9 cellular contexts compared by ENCODE assay signal in genomic region chr3:46848271-46849097, GRCh38. TPM values are rescaled to one million over a fixed set of nuclear protein-coding genes. Genes with fewer than 3 reads are reported as not detected.
DNase-seq lines count a peak whose midpoint lies in the region; ATAC-seq and TF ChIP-seq lines count a peak whose summit lies in the region.
"Had no signal": no experiment of that assay in that cellular context is flagged by ENCODE, and none has a peak within 500 bp of the region (broad histone marks: within the 10 kb centered on the region; RNA-seq: fewer than 3 reads in every experiment).

No MANE protein-coding gene starts in this region.

- H3K27ac ChIP-seq in breast epithelium = no peak overlapping the region
- H3K27ac ChIP-seq in heart right ventricle = peak overlapping the region in 6 of 10 donors; percentile 15 to 79 (median 52)
- no peak overlapping the region for H3K27ac ChIP-seq in effector memory CD4-positive, alpha-beta T cell (ENCODE audit: insufficient read depth, low read length, poor library complexity, severe bottlenecking)

- H3K27me3 ChIP-seq in breast epithelium (no peaks in the 10 kb centered on the region), heart right ventricle (peaks cover 0 to 7% (median 0%) of the 10 kb centered on the region in 7 donors)
- no peaks in the 10 kb centered on the region for H3K27me3 ChIP-seq in effector memory CD4-positive, alpha-beta T cell (replicated peaks; ENCODE audit: control insufficient read depth, insufficient read depth, low read length, poor library complexity, severe bottlenecking)

- BruUV-seq in MCF 10A (replicated peaks; lab: Mats Ljungman, UMichigan) = no TSS peak

- peak in 4 of 8 donors; percentile 4 to 27 (median 10) for ATAC-seq in heart right ventricle
- no peak for ATAC-seq in GM21576 (IDR thresholded peaks at IDR 0.05; ENCODE audit: unreplicated experiment)

- 43 to 48% methylated on average over 14 of the region's 14 CpGs for WGBS in heart right ventricle, 2 donors

- H3K36me3 Mint-ChIP-seq in MCF 10A (ENCODE audit: insufficient read depth, unreplicated experiment) = no peaks in the 10 kb centered on the region
- H3K36me3 Mint-ChIP-seq in activated CD4-positive, alpha-beta T cell treated with anti-CD3 and anti-CD28 coated beads, Interleukin-2, amount 10 ng/mL, durations not matched to agents 24 days and 14 days (ENCODE audit: low read depth) = no peaks in the 10 kb centered on the region

- intact Hi-C loops in MCF 10A (cut with micrococcal nuclease) (loop anchor here (5.0 kb wide), 1 partner anchor 49 kb away; no protein-coding TSS in a partner anchor), breast epithelium (cut with DNase I; ENCODE audit: low total_unique reads) (no loop called here), heart right ventricle (cut with DNase I) (loop anchor here in 3 of 10 donors (5.0 kb wide), 2 partner anchors 141 to 146 kb away; partner anchors contain the start of gene TMIE (in 1 of the 3))
- intact Hi-C loops in activated CD4-positive, alpha-beta T cell treated with anti-CD3 and anti-CD28 coated beads, Interleukin-2, amount 10 ng/mL, durations not matched to agents 24 days and 14 days (cut with micrococcal nuclease) = no loop called here

- no peaks in the 10 kb centered on the region for H3K9me3 ChIP-seq in breast epithelium
- no peaks in the 10 kb centered on the region for H3K9me3 ChIP-seq in heart right ventricle
- no peaks in the 10 kb centered on the region for H3K9me3 ChIP-seq in effector memory CD4-positive, alpha-beta T cell (ENCODE audit: control insufficient read depth, low read length)

- H3K27me3 Mint-ChIP-seq in MCF 10A (ENCODE audit: insufficient read depth, unreplicated experiment) = peaks cover 17% of the 10 kb centered on the region
- peaks cover 13% of the 10 kb centered on the region for H3K27me3 Mint-ChIP-seq in activated CD4-positive, alpha-beta T cell treated with anti-CD3 and anti-CD28 coated beads, Interleukin-2, amount 10 ng/mL, durations not matched to agents 24 days and 14 days

- H3K4me3 ChIP-seq in breast epithelium (no peak overlapping the region), heart right ventricle (no peak overlapping the region)
- H3K4me3 ChIP-seq in effector memory CD4-positive, alpha-beta T cell (ENCODE audit: insufficient read depth, low read depth, low read length, poor library complexity, severe bottlenecking) = no peak overlapping the region
- H3K4me3 ChIP-seq: skin epidermis had no signal

- H3K4me1 ChIP-seq in breast epithelium (peaks cover 0 to 7% of the 10 kb centered on the region in 2 donors), heart right ventricle (peaks cover 10 to 50% (median 28%) of the 10 kb centered on the region in 9 donors)
- peaks cover 9% of the 10 kb centered on the region for H3K4me1 ChIP-seq in effector memory CD4-positive, alpha-beta T cell (ENCODE audit: control insufficient read depth, insufficient read depth, low read length, poor library complexity, severe bottlenecking)

- no peak overlapping the region for H3K27ac Mint-ChIP-seq in MCF 10A (ENCODE audit: low read depth, unreplicated experiment)
- no peak overlapping the region for H3K27ac Mint-ChIP-seq in activated CD4-positive, alpha-beta T cell treated with anti-CD3 and anti-CD28 coated beads, Interleukin-2, amount 10 ng/mL, durations not matched to agents 24 days and 14 days

- DNase-seq in MCF 10A (ENCODE audit: unreplicated experiment) = peak; percentile 16
- DNase-seq in breast epithelium (ENCODE audit: low spot score in 2 of 2) = no peak
- peak; percentile 76 for DNase-seq in activated CD4-positive, alpha-beta T cell treated with anti-CD3 and anti-CD28 coated beads, Interleukin-2, amount 10 ng/mL, durations not matched to agents 24 days and 14 days
- DNase-seq in heart right ventricle = peak in 1 of 2 donors; percentile 61
- peak; percentile 24 for DNase-seq in stimulated activated CD8-positive, alpha-beta memory T cell treated with anti-CD3 and anti-CD28 coated beads, Interleukin-4, amount 100 ng/mL, for 24 hours (ENCODE audit: low read depth)
- no peak for DNase-seq in effector memory CD4-positive, alpha-beta T cell
- DNase-seq in SKM-1 (lab: John Stamatoyannopoulos, UW; ENCODE audit: unreplicated experiment) = no peak

- CTCF ChIA-PET in MCF 10A (lab: Yijun Ruan, JAX) = interaction anchor here (1.8 kb wide), 1 partner anchor 18 kb away, joined by 6 read pairs; no protein-coding TSS in a partner anchor

- H3K4me3 Mint-ChIP-seq in MCF 10A (ENCODE audit: unreplicated experiment) = no peak overlapping the region
- no peak overlapping the region for H3K4me3 Mint-ChIP-seq in activated CD4-positive, alpha-beta T cell treated with anti-CD3 and anti-CD28 coated beads, Interleukin-2, amount 10 ng/mL, durations not matched to agents 24 days and 14 days

- H3K9me3 Mint-ChIP-seq in MCF 10A (ENCODE audit: unreplicated experiment) = no peaks in the 10 kb centered on the region
- no peaks in the 10 kb centered on the region for H3K9me3 Mint-ChIP-seq in activated CD4-positive, alpha-beta T cell treated with anti-CD3 and anti-CD28 coated beads, Interleukin-2, amount 10 ng/mL, durations not matched to agents 24 days and 14 days

- no peaks in the 10 kb centered on the region for H3K4me1 Mint-ChIP-seq in MCF 10A (ENCODE audit: insufficient read depth, unreplicated experiment)
- peaks cover 5% of the 10 kb centered on the region for H3K4me1 Mint-ChIP-seq in activated CD4-positive, alpha-beta T cell treated with anti-CD3 and anti-CD28 coated beads, Interleukin-2, amount 10 ng/mL, durations not matched to agents 24 days and 14 days

- POLR2A ChIA-PET in MCF 10A (lab: Yijun Ruan, JAX) = interaction anchor here (0.8 kb wide), 1 partner anchor 78 kb away, joined by 3 read pairs; no protein-coding TSS in a partner anchor

- TF ChIP-seq CTCF in MCF 10A (IDR thresholded peaks at IDR 0.05; ENCODE audit: unreplicated experiment) (peak; percentile 27), breast epithelium (IDR thresholded peaks at IDR 0.05) (no peak), heart right ventricle (IDR thresholded peaks at IDR 0.05) (peak in 7 of 9 donors; percentile 38 to 58 (median 48))

- no peak for TF ChIP-seq POLR2A in breast epithelium (IDR thresholded peaks at IDR 0.05)

- H3K36me3 ChIP-seq in breast epithelium (no peaks in the 10 kb centered on the region), heart right ventricle (peaks cover 0 to 4% (median 0%) of the 10 kb centered on the region in 9 donors)
- no peaks in the 10 kb centered on the region for H3K36me3 ChIP-seq in effector memory CD4-positive, alpha-beta T cell (ENCODE audit: control insufficient read depth, insufficient read depth, low read length)

RNA-seq across cellular contexts. Expression of gene MYL3, which starts 14.8 kb away (rescaled TPM):
- not detected in 2 replicates for total RNA-seq in MCF 10A (2022)
- total RNA-seq in breast epithelium = 1 to 10 TPM; 5.9 to 8.5 (median 6.2) TPM
- not detected in 2 replicates for total RNA-seq in activated CD4-positive, alpha-beta T cell treated with anti-CD3 and anti-CD28 coated beads, Interleukin-2, amount 10 ng/mL, durations not matched to agents 24 days and 14 days
- total RNA-seq in heart right ventricle = 1,000 to 10,000 TPM; 5,377 to 9,904 (median 7,431) TPM
- 1,000 to 10,000 TPM; 7,541 to 8,578 TPM for polyA plus RNA-seq in heart right ventricle

RNA-seq across cellular contexts. Expression of gene PTH1R, which starts 29.0 kb away (rescaled TPM):
- total RNA-seq in MCF 10A (2022) (not detected in 2 replicates), breast epithelium (10 to 100 TPM in 2 of 3 donors, 1 to 10 TPM in 1; 4.7 to 38.2 (median 13.4) TPM), heart right ventricle (10 to 100 TPM in 2 of 10 donors, 1 to 10 TPM in 8; 1.5 to 18.5 (median 3.0) TPM)
- not detected in 2 replicates for total RNA-seq in activated CD4-positive, alpha-beta T cell treated with anti-CD3 and anti-CD28 coated beads, Interleukin-2, amount 10 ng/mL, durations not matched to agents 24 days and 14 days
- 10 to 100 TPM; 12.8 to 89.8 TPM for polyA plus RNA-seq in heart right ventricle

Comparison
In these comparisons a context has a peak if more than half of its experiments do, and no peak if none do; other contexts are left out.
1. DNase-seq: peak in MCF 10A (single experiment), activated CD4-positive, alpha-beta T cell treated with anti-CD3 and anti-CD28 coated beads, Interleukin-2, amount 10 ng/mL, durations not matched to agents 24 days and 14 days (single experiment) and stimulated activated CD8-positive, alpha-beta memory T cell treated with anti-CD3 and anti-CD28 coated beads, Interleukin-4, amount 100 ng/mL, for 24 hours (single experiment); none in breast epithelium (0 of 2), effector memory CD4-positive, alpha-beta T cell (0 of 3) and SKM-1 (single experiment).
2. CTCF ChIP-seq: peak in MCF 10A (single experiment) and heart right ventricle (7 of 9); none in breast epithelium (0 of 3).
3. H3K27ac ChIP-seq: peak in heart right ventricle (6 of 10); none in breast epithelium (0 of 2) and effector memory CD4-positive, alpha-beta T cell (single experiment).
4. RNA of gene MYL3, which starts 14.8 kb away (total RNA-seq): 5,377 to 9,904 TPM in heart right ventricle; 5.9 to 8.5 TPM in breast epithelium, not detected in MCF 10A and not detected in activated CD4-positive, alpha-beta T cell treated with anti-CD3 and anti-CD28 coated beads, Interleukin-2, amount 10 ng/mL, durations not matched to agents 24 days and 14 days; every median in the first group is over 100 times any median in the second.